Comparison of ENCODE assay signal across 1 cellular context in the genomic region with DNA sequence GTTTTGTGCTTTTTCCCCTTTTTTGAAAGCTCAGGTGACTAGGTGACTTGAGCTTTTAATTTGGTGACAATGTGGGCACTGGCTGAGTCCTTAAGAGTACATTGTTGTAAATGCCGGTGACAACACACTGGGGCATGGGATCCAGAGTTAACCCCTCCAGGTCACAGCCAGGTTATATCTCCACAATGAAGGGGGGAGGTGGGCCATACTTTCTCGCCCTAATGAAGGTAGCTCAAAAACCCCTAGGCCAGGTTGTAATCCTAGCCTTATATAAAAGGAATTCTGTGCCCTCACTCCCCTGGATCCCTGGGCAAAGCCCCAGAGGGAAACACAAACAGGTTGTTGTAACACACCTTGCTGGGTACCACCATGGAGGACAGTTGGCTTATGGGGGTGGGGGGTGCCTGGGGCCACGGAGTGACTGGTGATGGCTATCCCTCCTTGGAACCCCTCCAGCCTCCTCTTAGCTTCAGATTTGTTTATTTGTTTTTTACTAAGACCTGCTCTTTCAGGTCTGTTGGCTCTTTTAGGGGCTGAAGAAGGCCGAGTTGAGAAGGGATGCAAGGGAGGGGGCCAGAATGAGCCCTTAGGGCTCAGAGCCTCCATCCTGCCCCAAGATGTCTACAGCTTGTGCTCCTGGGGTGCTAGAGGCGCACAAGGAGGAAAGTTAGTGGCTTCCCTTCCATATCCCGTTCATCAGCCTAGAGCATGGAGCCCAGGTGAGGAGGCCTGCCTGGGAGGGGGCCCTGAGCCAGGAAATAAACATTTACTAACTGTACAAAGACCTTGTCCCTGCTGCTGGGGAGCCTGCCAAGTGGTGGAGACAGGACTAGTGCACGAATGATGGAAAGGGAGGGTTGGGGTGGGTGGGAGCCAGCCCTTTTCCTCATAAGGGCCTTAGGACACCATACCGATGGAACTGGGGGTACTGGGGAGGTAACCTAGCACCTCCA.
TF ChIP-seq lines count a peak whose summit lies in the region.

No MANE protein-coding gene starts in this region.

TF ChIP-seq in HepG2, 621 proteins besides CTCF, POLR2A, EP300 and RAD21 (continued from another document and continues in another):
- TF ChIP-seq, protein P1, sequence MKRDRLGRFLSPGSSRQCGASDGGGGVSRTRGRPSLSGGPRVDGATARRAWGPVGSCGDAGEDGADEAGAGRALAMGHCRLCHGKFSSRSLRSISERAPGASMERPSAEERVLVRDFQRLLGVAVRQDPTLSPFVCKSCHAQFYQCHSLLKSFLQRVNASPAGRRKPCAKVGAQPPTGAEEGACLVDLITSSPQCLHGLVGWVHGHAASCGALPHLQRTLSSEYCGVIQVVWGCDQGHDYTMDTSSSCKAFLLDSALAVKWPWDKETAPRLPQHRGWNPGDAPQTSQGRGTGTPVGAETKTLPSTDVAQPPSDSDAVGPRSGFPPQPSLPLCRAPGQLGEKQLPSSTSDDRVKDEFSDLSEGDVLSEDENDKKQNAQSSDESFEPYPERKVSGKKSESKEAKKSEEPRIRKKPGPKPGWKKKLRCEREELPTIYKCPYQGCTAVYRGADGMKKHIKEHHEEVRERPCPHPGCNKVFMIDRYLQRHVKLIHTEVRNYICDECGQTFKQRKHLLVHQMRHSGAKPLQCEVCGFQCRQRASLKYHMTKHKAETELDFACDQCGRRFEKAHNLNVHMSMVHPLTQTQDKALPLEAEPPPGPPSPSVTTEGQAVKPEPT (CRISPR knock-in tag; IDR thresholded peaks at IDR 0.05; ENCODE audit: low read depth): no peak
- TF ChIP-seq ZNF317 (CRISPR knock-in tag; IDR thresholded peaks at IDR 0.05) (peak; percentile 54; the same call in 1 of the 2 replicates), FOXO1 (CRISPR knock-in tag; IDR thresholded peaks at IDR 0.05) (peak; percentile 52; the same call in 1 of the 2 replicates), ZNF850 (CRISPR knock-in tag; conservative IDR thresholded peaks at IDR 0.05) (peak; percentile 26; the same call in 1 of the 2 replicates), SPEN (CRISPR knock-in tag; IDR thresholded peaks at IDR 0.05; ENCODE audit: low read depth) (peak; percentile 68; the same call in 1 of the 2 replicates), ZNF879 (CRISPR knock-in tag; IDR thresholded peaks at IDR 0.05) (no peak), ZFY (CRISPR knock-in tag; IDR thresholded peaks at IDR 0.05) (peak; percentile 27; the same call in 1 of the 2 replicates), STAG1 (CRISPR knock-in tag; IDR thresholded peaks at IDR 0.05) (0 out of 2 replicates have a peak, but pooled peaks have one; percentile 10), IRF2 (CRISPR knock-in tag; IDR thresholded peaks at IDR 0.05) (peak; percentile 54; the same call in 1 of the 2 replicates), DNMT3B (CRISPR knock-in tag; conservative IDR thresholded peaks at IDR 0.05) (no peak), ZNF17 (CRISPR knock-in tag; IDR thresholded peaks at IDR 0.05) (no peak), ZNF333 (CRISPR knock-in tag; IDR thresholded peaks at IDR 0.05; ENCODE audit: borderline replicate concordance) (no peak), RFXANK (CRISPR knock-in tag; IDR thresholded peaks at IDR 0.05) (no peak), ZNF24 (IDR thresholded peaks at IDR 0.05) (no peak), ZNF790 (CRISPR knock-in tag; IDR thresholded peaks at IDR 0.05; ENCODE audit: borderline replicate concordance) (no peak), EHMT2 (IDR thresholded peaks at IDR 0.05; ENCODE audit: borderline replicate concordance, low read depth, low read length) (no peak), MTF2 (CRISPR knock-in tag; IDR thresholded peaks at IDR 0.05; ENCODE audit: borderline replicate concordance) (no peak), SMARCE1 (IDR thresholded peaks at IDR 0.05; ENCODE audit: borderline replicate concordance) (no peak), ZNF263 (CRISPR knock-in tag; IDR thresholded peaks at IDR 0.05) (no peak), KDM2A (CRISPR knock-in tag; IDR thresholded peaks at IDR 0.05; ENCODE audit: borderline replicate concordance, low read depth) (peak; percentile 46; the same call in 1 of the 2 replicates), YEATS4 (CRISPR knock-in tag; IDR thresholded peaks at IDR 0.05; ENCODE audit: borderline replicate concordance) (no peak), RARA (CRISPR knock-in tag; IDR thresholded peaks at IDR 0.05) (peak; percentile 55), NFKBIZ (CRISPR knock-in tag; IDR thresholded peaks at IDR 0.05) (no peak), ZNF451 (CRISPR knock-in tag; IDR thresholded peaks at IDR 0.05) (no peak), ZNF431 (CRISPR knock-in tag; IDR thresholded peaks at IDR 0.05; ENCODE audit: borderline replicate concordance, low read depth) (no peak), ZNF292 (CRISPR knock-in tag; IDR thresholded peaks at IDR 0.05; ENCODE audit: borderline replicate concordance, low read depth) (no peak), RFXAP (CRISPR knock-in tag; IDR thresholded peaks at IDR 0.05; ENCODE audit: borderline replicate concordance) (no peak), GTF2F1 (IDR thresholded peaks at IDR 0.05; ENCODE audit: low read length) (no peak), NFRKB (IDR thresholded peaks at IDR 0.05) (no peak), ZNF260 (CRISPR knock-in tag; IDR thresholded peaks at IDR 0.05; ENCODE audit: borderline replicate concordance, low read depth) (no peak), ZNF367 (CRISPR knock-in tag; IDR thresholded peaks at IDR 0.05; ENCODE audit: borderline replicate concordance) (no peak), RORA (CRISPR knock-in tag; IDR thresholded peaks at IDR 0.05) (no peak), ZNF75D (CRISPR knock-in tag; IDR thresholded peaks at IDR 0.05; ENCODE audit: borderline replicate concordance) (no peak), TMF1 (CRISPR knock-in tag; IDR thresholded peaks at IDR 0.05; ENCODE audit: low read depth) (no peak), SALL1 (CRISPR knock-in tag; IDR thresholded peaks at IDR 0.05) (peak; percentile 46), HMG20A (CRISPR knock-in tag; IDR thresholded peaks at IDR 0.05; ENCODE audit: borderline replicate concordance) (peak; percentile 18; the same call in 1 of the 2 replicates), ZNF672 (CRISPR knock-in tag; IDR thresholded peaks at IDR 0.05) (no peak), SOX13 (IDR thresholded peaks at IDR 0.05) (no peak), SOX13 (CRISPR knock-in tag; conservative IDR thresholded peaks at IDR 0.05 in 1 of 2, IDR thresholded peaks at IDR 0.05 in 1 of 2) (peak in 1 of 2 experiments; percentile 29; a peak in 1 of 4 replicates), ZSCAN31 (CRISPR knock-in tag; IDR thresholded peaks at IDR 0.05; ENCODE audit: low read depth) (no peak)
- TF ChIP-seq, protein P2, sequence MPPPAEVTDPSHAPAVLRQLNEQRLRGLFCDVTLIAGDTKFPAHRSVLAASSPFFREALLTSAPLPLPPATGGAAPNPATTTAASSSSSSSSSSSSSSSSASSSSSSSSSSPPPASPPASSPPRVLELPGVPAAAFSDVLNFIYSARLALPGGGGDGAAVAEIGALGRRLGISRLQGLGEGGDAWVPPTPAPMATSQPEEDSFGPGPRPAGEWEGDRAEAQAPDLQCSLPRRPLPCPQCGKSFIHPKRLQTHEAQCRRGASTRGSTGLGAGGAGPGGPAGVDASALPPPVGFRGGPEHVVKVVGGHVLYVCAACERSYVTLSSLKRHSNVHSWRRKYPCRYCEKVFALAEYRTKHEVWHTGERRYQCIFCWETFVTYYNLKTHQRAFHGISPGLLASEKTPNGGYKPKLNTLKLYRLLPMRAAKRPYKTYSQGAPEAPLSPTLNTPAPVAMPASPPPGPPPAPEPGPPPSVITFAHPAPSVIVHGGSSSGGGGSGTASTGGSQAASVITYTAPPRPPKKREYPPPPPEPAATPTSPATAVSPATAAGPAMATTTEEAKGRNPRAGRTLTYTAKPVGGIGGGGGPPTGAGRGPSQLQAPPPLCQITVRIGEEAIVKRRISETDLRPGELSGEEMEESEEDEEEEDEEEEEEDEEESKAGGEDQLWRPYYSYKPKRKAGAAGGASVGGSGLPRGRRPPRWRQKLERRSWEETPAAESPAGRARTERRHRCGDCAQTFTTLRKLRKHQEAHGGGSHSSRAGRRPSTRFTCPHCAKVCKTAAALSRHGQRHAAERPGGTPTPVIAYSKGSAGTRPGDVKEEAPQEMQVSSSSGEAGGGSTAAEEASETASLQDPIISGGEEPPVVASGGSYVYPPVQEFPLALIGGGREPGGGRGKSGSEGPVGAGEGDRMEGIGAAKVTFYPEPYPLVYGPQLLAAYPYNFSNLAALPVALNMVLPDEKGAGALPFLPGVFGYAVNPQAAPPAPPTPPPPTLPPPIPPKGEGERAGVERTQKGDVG (CRISPR knock-in tag; IDR thresholded peaks at IDR 0.05; ENCODE audit: borderline replicate concordance): no peak
- TF ChIP-seq, protein P3, sequence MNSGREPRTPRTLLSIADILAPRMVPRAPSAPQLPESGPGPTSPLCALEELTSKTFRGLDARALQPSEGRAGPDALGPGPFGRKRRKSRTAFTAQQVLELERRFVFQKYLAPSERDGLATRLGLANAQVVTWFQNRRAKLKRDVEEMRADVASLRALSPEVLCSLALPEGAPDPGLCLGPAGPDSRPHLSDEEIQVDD (CRISPR knock-in tag; IDR thresholded peaks at IDR 0.05; ENCODE audit: borderline replicate concordance): no peak
- TF ChIP-seq, protein P4, sequence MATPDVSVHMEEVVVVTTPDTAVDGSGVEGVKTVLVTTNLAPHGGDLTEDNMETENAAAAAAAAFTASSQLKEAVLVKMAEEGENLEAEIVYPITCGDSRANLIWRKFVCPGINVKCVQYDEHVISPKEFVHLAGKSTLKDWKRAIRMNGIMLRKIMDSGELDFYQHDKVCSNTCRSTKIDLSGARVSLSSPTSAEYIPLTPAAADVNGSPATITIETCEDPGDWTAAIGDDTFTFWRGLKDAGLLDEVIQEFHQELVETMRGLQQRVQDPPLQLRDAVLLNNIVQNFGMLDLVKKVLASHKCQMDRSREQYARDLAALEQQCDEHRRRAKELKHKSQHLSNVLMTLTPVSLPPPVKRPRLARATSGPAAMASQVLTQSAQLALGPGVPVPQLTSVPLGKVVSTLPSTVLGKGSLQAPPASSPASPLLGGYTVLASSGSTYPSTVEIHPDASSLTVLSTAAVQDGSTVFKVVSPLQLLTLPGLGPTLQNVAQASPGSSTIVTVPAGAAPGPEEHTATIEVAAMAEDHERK (CRISPR knock-in tag; IDR thresholded peaks at IDR 0.05; ENCODE audit: low read depth): no peak
- TF ChIP-seq, protein P5, sequence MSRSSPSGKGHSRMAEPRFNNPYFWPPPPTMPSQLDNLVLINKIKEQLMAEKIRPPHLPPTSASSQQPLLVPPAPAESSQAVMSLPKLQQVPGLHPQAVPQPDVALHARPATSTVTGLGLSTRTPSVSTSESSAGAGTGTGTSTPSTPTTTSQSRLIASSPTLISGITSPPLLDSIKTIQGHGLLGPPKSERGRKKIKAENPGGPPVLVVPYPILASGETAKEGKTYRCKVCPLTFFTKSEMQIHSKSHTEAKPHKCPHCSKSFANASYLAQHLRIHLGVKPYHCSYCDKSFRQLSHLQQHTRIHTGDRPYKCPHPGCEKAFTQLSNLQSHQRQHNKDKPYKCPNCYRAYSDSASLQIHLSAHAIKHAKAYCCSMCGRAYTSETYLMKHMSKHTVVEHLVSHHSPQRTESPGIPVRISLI (CRISPR knock-in tag; IDR thresholded peaks at IDR 0.05; ENCODE audit: borderline replicate concordance): no peak
- TF ChIP-seq, protein P6, sequence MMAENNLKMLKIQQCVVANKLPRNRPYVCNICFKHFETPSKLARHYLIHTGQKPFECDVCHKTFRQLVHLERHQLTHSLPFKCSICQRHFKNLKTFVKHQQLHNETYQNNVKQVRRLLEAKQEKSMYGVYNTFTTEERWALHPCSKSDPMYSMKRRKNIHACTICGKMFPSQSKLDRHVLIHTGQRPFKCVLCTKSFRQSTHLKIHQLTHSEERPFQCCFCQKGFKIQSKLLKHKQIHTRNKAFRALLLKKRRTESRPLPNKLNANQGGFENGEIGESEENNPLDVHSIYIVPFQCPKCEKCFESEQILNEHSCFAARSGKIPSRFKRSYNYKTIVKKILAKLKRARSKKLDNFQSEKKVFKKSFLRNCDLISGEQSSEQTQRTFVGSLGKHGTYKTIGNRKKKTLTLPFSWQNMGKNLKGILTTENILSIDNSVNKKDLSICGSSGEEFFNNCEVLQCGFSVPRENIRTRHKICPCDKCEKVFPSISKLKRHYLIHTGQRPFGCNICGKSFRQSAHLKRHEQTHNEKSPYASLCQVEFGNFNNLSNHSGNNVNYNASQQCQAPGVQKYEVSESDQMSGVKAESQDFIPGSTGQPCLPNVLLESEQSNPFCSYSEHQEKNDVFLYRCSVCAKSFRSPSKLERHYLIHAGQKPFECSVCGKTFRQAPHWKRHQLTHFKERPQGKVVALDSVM (CRISPR knock-in tag; IDR thresholded peaks at IDR 0.05): 0 out of 2 replicates have a peak, but pooled peaks have one; percentile 16
- TF ChIP-seq, protein P7, sequence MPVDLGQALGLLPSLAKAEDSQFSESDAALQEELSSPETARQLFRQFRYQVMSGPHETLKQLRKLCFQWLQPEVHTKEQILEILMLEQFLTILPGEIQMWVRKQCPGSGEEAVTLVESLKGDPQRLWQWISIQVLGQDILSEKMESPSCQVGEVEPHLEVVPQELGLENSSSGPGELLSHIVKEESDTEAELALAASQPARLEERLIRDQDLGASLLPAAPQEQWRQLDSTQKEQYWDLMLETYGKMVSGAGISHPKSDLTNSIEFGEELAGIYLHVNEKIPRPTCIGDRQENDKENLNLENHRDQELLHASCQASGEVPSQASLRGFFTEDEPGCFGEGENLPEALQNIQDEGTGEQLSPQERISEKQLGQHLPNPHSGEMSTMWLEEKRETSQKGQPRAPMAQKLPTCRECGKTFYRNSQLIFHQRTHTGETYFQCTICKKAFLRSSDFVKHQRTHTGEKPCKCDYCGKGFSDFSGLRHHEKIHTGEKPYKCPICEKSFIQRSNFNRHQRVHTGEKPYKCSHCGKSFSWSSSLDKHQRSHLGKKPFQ (CRISPR knock-in tag; IDR thresholded peaks at IDR 0.05; ENCODE audit: insufficient replicate concordance): no peak
- TF ChIP-seq, protein P8, sequence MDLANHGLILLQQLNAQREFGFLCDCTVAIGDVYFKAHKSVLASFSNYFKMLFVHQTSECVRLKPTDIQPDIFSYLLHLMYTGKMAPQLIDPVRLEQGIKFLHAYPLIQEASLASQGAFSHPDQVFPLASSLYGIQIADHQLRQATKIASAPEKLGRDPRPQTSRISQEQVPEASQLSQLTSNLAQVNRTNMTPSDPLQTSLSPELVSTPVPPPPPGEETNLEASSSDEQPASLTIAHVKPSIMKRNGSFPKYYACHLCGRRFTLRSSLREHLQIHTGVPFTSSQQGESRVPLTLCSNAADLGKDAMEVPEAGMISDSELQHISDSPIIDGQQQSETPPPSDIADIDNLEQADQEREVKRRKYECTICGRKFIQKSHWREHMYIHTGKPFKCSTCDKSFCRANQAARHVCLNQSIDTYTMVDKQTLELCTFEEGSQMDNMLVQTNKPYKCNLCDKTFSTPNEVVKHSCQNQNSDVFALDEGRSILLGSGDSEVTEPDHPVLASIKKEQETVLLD (CRISPR knock-in tag; IDR thresholded peaks at IDR 0.05; ENCODE audit: low read depth): no peak
- TF ChIP-seq, protein P9, sequence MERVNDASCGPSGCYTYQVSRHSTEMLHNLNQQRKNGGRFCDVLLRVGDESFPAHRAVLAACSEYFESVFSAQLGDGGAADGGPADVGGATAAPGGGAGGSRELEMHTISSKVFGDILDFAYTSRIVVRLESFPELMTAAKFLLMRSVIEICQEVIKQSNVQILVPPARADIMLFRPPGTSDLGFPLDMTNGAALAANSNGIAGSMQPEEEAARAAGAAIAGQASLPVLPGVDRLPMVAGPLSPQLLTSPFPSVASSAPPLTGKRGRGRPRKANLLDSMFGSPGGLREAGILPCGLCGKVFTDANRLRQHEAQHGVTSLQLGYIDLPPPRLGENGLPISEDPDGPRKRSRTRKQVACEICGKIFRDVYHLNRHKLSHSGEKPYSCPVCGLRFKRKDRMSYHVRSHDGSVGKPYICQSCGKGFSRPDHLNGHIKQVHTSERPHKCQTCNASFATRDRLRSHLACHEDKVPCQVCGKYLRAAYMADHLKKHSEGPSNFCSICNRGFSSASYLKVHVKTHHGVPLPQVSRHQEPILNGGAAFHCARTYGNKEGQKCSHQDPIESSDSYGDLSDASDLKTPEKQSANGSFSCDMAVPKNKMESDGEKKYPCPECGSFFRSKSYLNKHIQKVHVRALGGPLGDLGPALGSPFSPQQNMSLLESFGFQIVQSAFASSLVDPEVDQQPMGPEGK (CRISPR knock-in tag; IDR thresholded peaks at IDR 0.05): peak; percentile 82
